ENCODE assay signal across 29 cellular contexts in genomic region chrX:143171703-143172102, GRCh38.
"Had no signal": no experiment of that assay in that cellular context is flagged by ENCODE, and none has a peak within 500 bp of the region (broad histone marks: within the 10 kb centered on the region; RNA-seq: fewer than 3 reads in every experiment).

No MANE protein-coding gene starts in this region.

- H3K4me1 ChIP-seq: stomach, suprapubic skin, testis, thyroid gland, tibial artery, tibial nerve, transverse colon, upper lobe of left lung, upper lobe of right lung, uterus, vagina had no signal

- DNase-seq: stimulated activated CD4-positive, alpha-beta T cell treated with anti-CD3 and anti-CD28 coated beads, Interleukin-2, amount 100 ng/mL, for 48 hours; stimulated activated CD4-positive, alpha-beta T cell treated with anti-CD3 and anti-CD28 coated beads, Interleukin-4, amount 100 ng/mL, for 1 hour; stimulated activated CD4-positive, alpha-beta T cell treated with anti-CD3 and anti-CD28 coated beads, Interleukin-4, amount 100 ng/mL, for 24 hours; stimulated activated CD4-positive, alpha-beta T cell treated with anti-CD3 and anti-CD28 coated beads, Interleukin-4, amount 100 ng/mL, for 4 hours; stimulated activated CD8-positive, alpha-beta memory T cell treated with anti-CD3 and anti-CD28 coated beads, Interleukin-4, amount 100 ng/mL, for 48 hours; stimulated activated naive B cell treated with anti-CD40 and anti-IgM and Interleukin-4, amounts not matched to agents 10 μg/mL and 1 μg/mL and 100 μg/mL, for 72 hours; stimulated activated naive CD4-positive, alpha-beta T cell; stimulated activated naive CD4-positive, alpha-beta T cell treated with Interleukin-2 at 50 U/mL for 16 hours; stimulated activated naive CD8-positive, alpha-beta T cell treated with anti-CD3 and anti-CD28 coated beads, Interleukin-15, amount 100 ng/mL, for 72 hours; stimulated activated naive CD8-positive, alpha-beta T cell treated with anti-CD3 and anti-CD28 coated beads, Interleukin-15, Interleukin-2, amounts not matched to agents 100 U/mL and 50 U/mL, for 24 hours; stomach; substantia nigra; testis; thyroid gland; tibial artery; transverse colon; trophoblast cell; upper lobe of left lung; upper lobe of right lung; uterus had no signal

- H3K4me1 Mint-ChIP-seq: stimulated activated effector memory CD8-positive, alpha-beta T cell treated with anti-CD3 and anti-CD28 coated beads, Interleukin-12 subunit alpha, Interleukin-12 subunit beta, amount 100 ng/mL, for 72 hours; stimulated activated memory B cell treated with anti-CD40 and anti-IgM and Interleukin-4, amounts not matched to agents 10 μg/mL and 1 μg/mL and 100 μg/mL, for 72 hours; stimulated activated naive B cell treated with anti-CD40 and anti-IgM and Interleukin-4, amounts not matched to agents 10 μg/mL and 1 μg/mL and 100 μg/mL, for 72 hours; stimulated activated naive CD8-positive, alpha-beta T cell treated with anti-CD3 and anti-CD28 coated beads, Interleukin-15, amount 100 ng/mL, for 72 hours had no signal

- H3K36me3 ChIP-seq: stomach, suprapubic skin, thoracic aorta, thyroid gland, tibial artery, tibial nerve, transverse colon, upper lobe of left lung, upper lobe of right lung, uterus, vagina had no signal

- H3K4me3 ChIP-seq: stomach, suprapubic skin, testis, thoracic aorta, thyroid gland, tibial artery, tibial nerve, transverse colon, upper lobe of left lung, upper lobe of right lung, uterus, vagina had no signal

- H3K36me3 Mint-ChIP-seq: stimulated activated effector memory CD8-positive, alpha-beta T cell treated with anti-CD3 and anti-CD28 coated beads, Interleukin-12 subunit alpha, Interleukin-12 subunit beta, amount 100 ng/mL, for 72 hours; stimulated activated memory B cell treated with anti-CD40 and anti-IgM and Interleukin-4, amounts not matched to agents 10 μg/mL and 1 μg/mL and 100 μg/mL, for 72 hours; stimulated activated naive B cell treated with anti-CD40 and anti-IgM and Interleukin-4, amounts not matched to agents 10 μg/mL and 1 μg/mL and 100 μg/mL, for 72 hours; type B pancreatic cell had no signal

- H3K9me3 ChIP-seq: suprapubic skin, testis, thoracic aorta, thyroid gland, tibial artery, tibial nerve, transverse colon, upper lobe of left lung, upper lobe of right lung, uterus, vagina had no signal

- H3K27me3 ChIP-seq: stomach, suprapubic skin, testis, thyroid gland, tibial artery, tibial nerve, transverse colon, upper lobe of left lung, upper lobe of right lung, uterus, vagina had no signal

- H3K9me3 Mint-ChIP-seq: stimulated activated memory B cell treated with anti-CD40 and anti-IgM and Interleukin-4, amounts not matched to agents 10 μg/mL and 1 μg/mL and 100 μg/mL, for 72 hours; stimulated activated naive B cell treated with anti-CD40 and anti-IgM and Interleukin-4, amounts not matched to agents 10 μg/mL and 1 μg/mL and 100 μg/mL, for 72 hours; stimulated activated naive CD8-positive, alpha-beta T cell treated with anti-CD3 and anti-CD28 coated beads, Interleukin-15, amount 100 ng/mL, for 72 hours; stimulated activated naive CD8-positive, alpha-beta T cell treated with anti-CD3 and anti-CD28 coated beads, Interleukin-15, Interleukin-2, amounts not matched to agents 100 ng/mL and 50 ng/mL, for 24 hours; type B pancreatic cell had no signal

- H3K27ac ChIP-seq: stomach, suprapubic skin, testis, thoracic aorta, thyroid gland, tibial artery, tibial nerve, transverse colon, upper lobe of left lung, upper lobe of right lung, uterus, vagina had no signal

- H3K27me3 Mint-ChIP-seq: stimulated activated memory B cell treated with anti-CD40 and anti-IgM and Interleukin-4, amounts not matched to agents 10 μg/mL and 1 μg/mL and 100 μg/mL, for 72 hours; stimulated activated naive B cell treated with anti-CD40 and anti-IgM and Interleukin-4, amounts not matched to agents 10 μg/mL and 1 μg/mL and 100 μg/mL, for 72 hours; stimulated activated naive CD8-positive, alpha-beta T cell treated with anti-CD3 and anti-CD28 coated beads, Interleukin-15, amount 100 ng/mL, for 72 hours; stimulated activated naive CD8-positive, alpha-beta T cell treated with anti-CD3 and anti-CD28 coated beads, Interleukin-15, Interleukin-2, amounts not matched to agents 100 ng/mL and 50 ng/mL, for 24 hours; type B pancreatic cell had no signal

- ATAC-seq: stimulated activated effector memory CD8-positive, alpha-beta T cell treated with anti-CD3 and anti-CD28 coated beads, Interleukin-12 subunit alpha, Interleukin-12 subunit beta, amount 100 ng/mL, for 72 hours; stimulated activated memory B cell treated with anti-CD40 and anti-IgM and Interleukin-4, amounts not matched to agents 10 μg/mL and 1 μg/mL and 100 μg/mL, for 72 hours; stimulated activated naive B cell treated with anti-CD40 and anti-IgM and Interleukin-4, amounts not matched to agents 10 μg/mL and 1 μg/mL and 100 μg/mL, for 72 hours; stimulated activated naive CD8-positive, alpha-beta T cell treated with anti-CD3 and anti-CD28 coated beads, Interleukin-15, amount 100 ng/mL, for 72 hours; stimulated activated naive CD8-positive, alpha-beta T cell treated with anti-CD3 and anti-CD28 coated beads, Interleukin-15, Interleukin-2, amounts not matched to agents 100 U/mL and 50 U/mL, for 24 hours; upper lobe of right lung had no signal

- H3K4me3 Mint-ChIP-seq: stimulated activated effector memory CD8-positive, alpha-beta T cell treated with anti-CD3 and anti-CD28 coated beads, Interleukin-12 subunit alpha, Interleukin-12 subunit beta, amount 100 ng/mL, for 72 hours; stimulated activated memory B cell treated with anti-CD40 and anti-IgM and Interleukin-4, amounts not matched to agents 10 μg/mL and 1 μg/mL and 100 μg/mL, for 72 hours; stimulated activated naive B cell treated with anti-CD40 and anti-IgM and Interleukin-4, amounts not matched to agents 10 μg/mL and 1 μg/mL and 100 μg/mL, for 72 hours; stimulated activated naive CD8-positive, alpha-beta T cell treated with anti-CD3 and anti-CD28 coated beads, Interleukin-15, amount 100 ng/mL, for 72 hours; stimulated activated naive CD8-positive, alpha-beta T cell treated with anti-CD3 and anti-CD28 coated beads, Interleukin-15, Interleukin-2, amounts not matched to agents 100 ng/mL and 50 ng/mL, for 24 hours; type B pancreatic cell had no signal

- FAIRE-seq: urothelium cell line had no signal
